Comparison of ENCODE assay signal across 11 cellular contexts in genomic region chr1:16862415-16862814, GRCh38. TPM values are rescaled to one million over a fixed set of nuclear protein-coding genes. Genes with fewer than 3 reads are reported as not detected.
DNase-seq lines count a peak whose midpoint lies in the region; FAIRE-seq and TF ChIP-seq lines count a peak whose summit lies in the region.
"Not testable (repeated sequence)": the region's sequence is repeated elsewhere in the genome, so short reads cannot be mapped to it uniquely, and the experiment has no call there.
"Had no signal": no experiment of that assay in that cellular context is flagged by ENCODE, and none has a peak within 500 bp of the region (broad histone marks: within the 10 kb centered on the region; RNA-seq: fewer than 3 reads in every experiment).

No MANE protein-coding gene starts in this region.

- not testable (repeated sequence) for H3K36me3 ChIP-seq in BE2C; kidney (ENCODE audit: control insufficient read depth in 1 of 2, insufficient read depth in 2 of 2, low read length in 2 of 2)

- not testable (repeated sequence) for FAIRE-seq in kidney (lab: Jason Lieb, UNC)

- TF ChIP-seq CTCF in BE2C (IDR thresholded peaks at IDR 0.05; ENCODE audit: low read depth, low read length); kidney (IDR thresholded peaks at IDR 0.05; ENCODE audit: borderline replicate concordance, extremely low read depth, insufficient read depth): not testable (repeated sequence)

- H3K4me3 ChIP-seq in BE2C (ENCODE audit: low read depth, low read length), result peak overlapping the region; percentile 19; the same call in 1 of the 2 replicates
- H3K4me3 ChIP-seq in kidney (ENCODE audit: low read length in 2 of 2), result not testable (repeated sequence)

- H3K4me3 Mint-ChIP-seq in activated CD4-positive, alpha-beta T cell treated with anti-CD3 and anti-CD28 coated beads, Interleukin-2, amount 10 ng/mL, durations not matched to agents 24 days and 14 days, result not testable (repeated sequence)

- H3K27ac ChIP-seq in kidney (ENCODE audit: low read depth in 2 of 2, low read length in 2 of 2), result not testable (repeated sequence)

- H3K4me1 Mint-ChIP-seq in activated CD4-positive, alpha-beta T cell treated with anti-CD3 and anti-CD28 coated beads, Interleukin-2, amount 10 ng/mL, durations not matched to agents 24 days and 14 days, result not testable (repeated sequence)

- peaks cover 16% of the 10 kb centered on the region for H3K27me3 Mint-ChIP-seq in activated CD4-positive, alpha-beta T cell treated with anti-CD3 and anti-CD28 coated beads, Interleukin-2, amount 10 ng/mL, durations not matched to agents 24 days and 14 days

- intact Hi-C loops in activated CD4-positive, alpha-beta T cell treated with anti-CD3 and anti-CD28 coated beads, Interleukin-2, amount 10 ng/mL, durations not matched to agents 24 days and 14 days (cut with micrococcal nuclease); kidney (cut with DNase I): not testable (repeated sequence)

- H3K9me3 ChIP-seq in BE2C; kidney (ENCODE audit: control insufficient read depth in 1 of 2, low read length in 2 of 2): not testable (repeated sequence)

- DNase-seq in BE2C, result not testable (repeated sequence)
- peak; percentile 35 for DNase-seq in Daoy (ENCODE audit: low read depth)
- peak; percentile 35 for DNase-seq in HT1080 (ENCODE audit: low read depth)
- DNase-seq in NCI-H69 (lab: John Stamatoyannopoulos, UW), result peak; percentile 0
- DNase-seq in activated CD4-positive, alpha-beta T cell treated with anti-CD3 and anti-CD28 coated beads, Interleukin-2, amount 10 ng/mL, durations not matched to agents 24 days and 14 days, result peak; percentile 37
- peak; percentile 60 for DNase-seq in kidney

- H3K9ac ChIP-seq in kidney (ENCODE audit: low read length in 2 of 2), result not testable (repeated sequence)

- H3K36me3 Mint-ChIP-seq in activated CD4-positive, alpha-beta T cell treated with anti-CD3 and anti-CD28 coated beads, Interleukin-2, amount 10 ng/mL, durations not matched to agents 24 days and 14 days (ENCODE audit: low read depth), result not testable (repeated sequence)

- not testable (repeated sequence) for H3K27ac Mint-ChIP-seq in activated CD4-positive, alpha-beta T cell treated with anti-CD3 and anti-CD28 coated beads, Interleukin-2, amount 10 ng/mL, durations not matched to agents 24 days and 14 days

- H3K4me1 ChIP-seq in BE2C; kidney (ENCODE audit: control insufficient read depth in 1 of 2, insufficient read depth in 1 of 2, low read depth in 1 of 2, low read length in 2 of 2): not testable (repeated sequence)

- not testable (repeated sequence) for H3K9me3 Mint-ChIP-seq in activated CD4-positive, alpha-beta T cell treated with anti-CD3 and anti-CD28 coated beads, Interleukin-2, amount 10 ng/mL, durations not matched to agents 24 days and 14 days

- H3K27me3 ChIP-seq in BE2C, result not testable (repeated sequence)

RNA-seq across cellular contexts. Expression of gene RNU1-2, which starts 33.4 kb away (rescaled TPM):
- polyA plus RNA-seq in BE2C (2012; ENCODE audit: insufficient read depth, insufficient read length, low read depth), result 5.0 TPM
- 306 and 832 TPM in 2 replicates for total RNA-seq in Daoy (2014; rRNA removed; shearing (Covaris generic))
- total RNA-seq in HT1080 (2014; rRNA removed; shearing (Covaris generic)), result under 0.01 TPM in 1 of 2 replicates, not detected in the other
- not detected in 2 replicates for polyA plus RNA-seq in HT1080 (2015; cell fraction: cytosol; rRNA removed)
- not detected in 2 replicates for polyA plus RNA-seq in HT1080 (2015; cell fraction: nucleus; rRNA removed)
- total RNA-seq in activated CD4-positive, alpha-beta T cell treated with anti-CD3 and anti-CD28 coated beads, Interleukin-2, amount 10 ng/mL, durations not matched to agents 24 days and 14 days, result 1,962 and 2,189 TPM in 2 replicates
- 8,605 TPM for total RNA-seq in kidney
- polyA plus RNA-seq in kidney (ENCODE audit: insufficient read depth, low read depth, low replicate concordance), result 26.8 TPM
- total RNA-seq: G401, GM23338, H4 had no signal
- polyA plus RNA-seq: BJ; CD4-positive, alpha-beta memory T cell; GM23338 had no signal

RNA-seq across cellular contexts. Expression of gene CROCC, which starts 59.3 kb away (rescaled TPM):
- polyA plus RNA-seq in BE2C (2012; ENCODE audit: insufficient read depth, insufficient read length, low read depth), result 20.4 TPM
- 30.6 and 31.3 TPM in 2 replicates for total RNA-seq in Daoy (2014; rRNA removed; shearing (Covaris generic))
- 13.2 and 14.3 TPM in 2 replicates for total RNA-seq in HT1080 (2014; rRNA removed; shearing (Covaris generic))
- 4.6 and 6.9 TPM in 2 replicates for polyA plus RNA-seq in HT1080 (2015; cell fraction: cytosol; rRNA removed)
- 45.3 and 49.2 TPM in 2 replicates for polyA plus RNA-seq in HT1080 (2015; cell fraction: nucleus; rRNA removed)
- total RNA-seq in activated CD4-positive, alpha-beta T cell treated with anti-CD3 and anti-CD28 coated beads, Interleukin-2, amount 10 ng/mL, durations not matched to agents 24 days and 14 days, result 23.4 and 27.0 TPM in 2 replicates
- total RNA-seq in kidney, result 30.5 TPM
- 10.6 TPM for polyA plus RNA-seq in kidney (ENCODE audit: insufficient read depth, low read depth, low replicate concordance)

Comparison
In these comparisons a context has a peak if more than half of its experiments do, and no peak if none do; other contexts are left out.
1. RNA of gene RNU1-2, which starts 33.4 kb away (total RNA-seq): 8,605 TPM in kidney (single experiment), 1,962 to 2,189 TPM in activated CD4-positive, alpha-beta T cell treated with anti-CD3 and anti-CD28 coated beads, Interleukin-2, amount 10 ng/mL, durations not matched to agents 24 days and 14 days and 306 to 832 TPM in Daoy; under 0.01 TPM in HT1080; every median in the first group is over 100 times any median in the second.